Comparison of ENCODE assay signal across 1 cellular context in the genomic region with DNA sequence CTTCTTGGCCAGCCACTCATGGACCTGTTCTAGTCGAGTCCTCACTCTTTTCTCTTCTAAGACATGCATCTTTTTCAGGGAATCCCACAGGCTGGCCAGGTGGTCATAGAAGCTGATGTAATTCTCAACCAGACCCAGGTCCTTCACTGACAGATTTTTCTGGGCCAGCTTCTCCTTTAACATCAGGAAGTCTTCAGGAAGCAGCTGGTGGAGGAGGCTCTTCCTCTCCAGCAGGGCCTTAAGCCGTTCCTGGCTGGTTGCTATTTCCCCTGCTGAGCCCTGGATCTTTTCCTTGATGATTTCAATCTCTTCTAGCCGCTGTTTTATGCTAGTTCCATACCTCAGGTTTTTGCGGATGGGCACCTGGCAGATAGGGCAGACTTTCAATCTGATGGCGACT.
TF ChIP-seq lines count a peak whose summit lies in the region.

No MANE protein-coding gene starts in this region.

TF ChIP-seq in HepG2, 621 proteins besides CTCF, POLR2A, EP300 and RAD21:
- no peak for TF ChIP-seq HHEX (CRISPR knock-in tag; IDR thresholded peaks at IDR 0.05)
- TF ChIP-seq, protein P1, sequence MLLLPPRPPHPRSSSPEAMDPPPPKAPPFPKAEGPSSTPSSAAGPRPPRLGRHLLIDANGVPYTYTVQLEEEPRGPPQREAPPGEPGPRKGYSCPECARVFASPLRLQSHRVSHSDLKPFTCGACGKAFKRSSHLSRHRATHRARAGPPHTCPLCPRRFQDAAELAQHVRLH (CRISPR knock-in tag; IDR thresholded peaks at IDR 0.05; ENCODE audit: borderline replicate concordance, low read depth): no peak
- TF ChIP-seq, protein P2, sequence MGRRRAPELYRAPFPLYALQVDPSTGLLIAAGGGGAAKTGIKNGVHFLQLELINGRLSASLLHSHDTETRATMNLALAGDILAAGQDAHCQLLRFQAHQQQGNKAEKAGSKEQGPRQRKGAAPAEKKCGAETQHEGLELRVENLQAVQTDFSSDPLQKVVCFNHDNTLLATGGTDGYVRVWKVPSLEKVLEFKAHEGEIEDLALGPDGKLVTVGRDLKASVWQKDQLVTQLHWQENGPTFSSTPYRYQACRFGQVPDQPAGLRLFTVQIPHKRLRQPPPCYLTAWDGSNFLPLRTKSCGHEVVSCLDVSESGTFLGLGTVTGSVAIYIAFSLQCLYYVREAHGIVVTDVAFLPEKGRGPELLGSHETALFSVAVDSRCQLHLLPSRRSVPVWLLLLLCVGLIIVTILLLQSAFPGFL (CRISPR knock-in tag; IDR thresholded peaks at IDR 0.05): no peak
- TF ChIP-seq, protein P3, sequence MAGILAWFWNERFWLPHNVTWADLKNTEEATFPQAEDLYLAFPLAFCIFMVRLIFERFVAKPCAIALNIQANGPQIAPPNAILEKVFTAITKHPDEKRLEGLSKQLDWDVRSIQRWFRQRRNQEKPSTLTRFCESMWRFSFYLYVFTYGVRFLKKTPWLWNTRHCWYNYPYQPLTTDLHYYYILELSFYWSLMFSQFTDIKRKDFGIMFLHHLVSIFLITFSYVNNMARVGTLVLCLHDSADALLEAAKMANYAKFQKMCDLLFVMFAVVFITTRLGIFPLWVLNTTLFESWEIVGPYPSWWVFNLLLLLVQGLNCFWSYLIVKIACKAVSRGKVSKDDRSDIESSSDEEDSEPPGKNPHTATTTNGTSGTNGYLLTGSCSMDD (CRISPR knock-in tag; IDR thresholded peaks at IDR 0.05): no peak
- no peak for TF ChIP-seq ZNF768 (CRISPR knock-in tag; IDR thresholded peaks at IDR 0.05)
- TF ChIP-seq, protein P4, sequence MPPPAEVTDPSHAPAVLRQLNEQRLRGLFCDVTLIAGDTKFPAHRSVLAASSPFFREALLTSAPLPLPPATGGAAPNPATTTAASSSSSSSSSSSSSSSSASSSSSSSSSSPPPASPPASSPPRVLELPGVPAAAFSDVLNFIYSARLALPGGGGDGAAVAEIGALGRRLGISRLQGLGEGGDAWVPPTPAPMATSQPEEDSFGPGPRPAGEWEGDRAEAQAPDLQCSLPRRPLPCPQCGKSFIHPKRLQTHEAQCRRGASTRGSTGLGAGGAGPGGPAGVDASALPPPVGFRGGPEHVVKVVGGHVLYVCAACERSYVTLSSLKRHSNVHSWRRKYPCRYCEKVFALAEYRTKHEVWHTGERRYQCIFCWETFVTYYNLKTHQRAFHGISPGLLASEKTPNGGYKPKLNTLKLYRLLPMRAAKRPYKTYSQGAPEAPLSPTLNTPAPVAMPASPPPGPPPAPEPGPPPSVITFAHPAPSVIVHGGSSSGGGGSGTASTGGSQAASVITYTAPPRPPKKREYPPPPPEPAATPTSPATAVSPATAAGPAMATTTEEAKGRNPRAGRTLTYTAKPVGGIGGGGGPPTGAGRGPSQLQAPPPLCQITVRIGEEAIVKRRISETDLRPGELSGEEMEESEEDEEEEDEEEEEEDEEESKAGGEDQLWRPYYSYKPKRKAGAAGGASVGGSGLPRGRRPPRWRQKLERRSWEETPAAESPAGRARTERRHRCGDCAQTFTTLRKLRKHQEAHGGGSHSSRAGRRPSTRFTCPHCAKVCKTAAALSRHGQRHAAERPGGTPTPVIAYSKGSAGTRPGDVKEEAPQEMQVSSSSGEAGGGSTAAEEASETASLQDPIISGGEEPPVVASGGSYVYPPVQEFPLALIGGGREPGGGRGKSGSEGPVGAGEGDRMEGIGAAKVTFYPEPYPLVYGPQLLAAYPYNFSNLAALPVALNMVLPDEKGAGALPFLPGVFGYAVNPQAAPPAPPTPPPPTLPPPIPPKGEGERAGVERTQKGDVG (CRISPR knock-in tag; IDR thresholded peaks at IDR 0.05; ENCODE audit: borderline replicate concordance): no peak
TF ChIP-seq in HepG2: peak in this region for 0.
